Comparison of ENCODE assay signal across 9 cellular contexts in genomic region chr19:57192064-57192395, GRCh38. TPM values are rescaled to one million over a fixed set of nuclear protein-coding genes. Genes with fewer than 3 reads are reported as not detected.
A peak's percentile ranks its signal among the peaks of the same experiment; 100 is the strongest.
DNase-seq lines count a peak whose midpoint lies in the region; ATAC-seq, FAIRE-seq and TF ChIP-seq lines count a peak whose summit lies in the region.
"Had no signal": no experiment of that assay in that cellular context is flagged by ENCODE, and none has a peak within 500 bp of the region (broad histone marks: within the 10 kb centered on the region; RNA-seq: fewer than 3 reads in every experiment).

No MANE protein-coding gene starts in this region.

- peak overlapping the region; percentile 95; the same call in 1 of the 2 replicates for H2AFZ ChIP-seq in Karpas-422 (ENCODE audit: low read length)

- H3K4me3 ChIP-seq in CD8-positive, alpha-beta T cell (ENCODE audit: low read depth, low read length), result peak overlapping the region; percentile 84
- peak overlapping the region; percentile 88 for H3K4me3 ChIP-seq in Karpas-422 (ENCODE audit: low read length)
- H3K4me3 ChIP-seq in muscle layer of duodenum (ENCODE audit: low read depth in 1 of 2, low read length in 2 of 2), result peak overlapping the region; percentile 97 to 99

- no peaks in the 10 kb centered on the region for H3K27me3 ChIP-seq in CD8-positive, alpha-beta T cell (ENCODE audit: insufficient read depth, low read length)
- no peaks in the 10 kb centered on the region for H3K27me3 ChIP-seq in Karpas-422 (ENCODE audit: low read length)
- no peaks in the 10 kb centered on the region for H3K27me3 ChIP-seq in muscle layer of duodenum (ENCODE audit: low read depth, low read length)

- peaks cover 24% of the 10 kb centered on the region for H3K36me3 ChIP-seq in CD8-positive, alpha-beta T cell (ENCODE audit: insufficient read depth, low read length)
- H3K36me3 ChIP-seq in Karpas-422 (ENCODE audit: insufficient read depth, low read length), result peaks cover 44% of the 10 kb centered on the region
- H3K36me3 ChIP-seq in muscle layer of duodenum (ENCODE audit: control insufficient read depth in 1 of 2, insufficient read depth in 2 of 2, low read length in 2 of 2), result peaks cover 28 to 40% of the 10 kb centered on the region in 2 donors

- peak overlapping the region; percentile 94 for H3K9ac ChIP-seq in Karpas-422 (ENCODE audit: low read length)

- H3K27ac ChIP-seq in CD8-positive, alpha-beta T cell (ENCODE audit: low read depth, low read length), result peak overlapping the region; percentile 85
- H3K27ac ChIP-seq in Karpas-422 (ENCODE audit: low read length) (peak overlapping the region; percentile 26; the same call in 1 of the 2 replicates), muscle layer of duodenum (ENCODE audit: low read length) (peak overlapping the region; percentile 78)

- POLR2A ChIA-PET in CD8-positive, alpha-beta T cell (lab: Charles Lee), result interaction anchor here (0.6 to 1.5 kb wide), 5 partner anchors 17 to 1189 kb away, joined by 3 to 5 read pairs (median 4); partner anchors contain the start of genes ZNF274 and ZNF837

- peak overlapping the region; percentile 96 for H3K27ac Mint-ChIP-seq in CD8-positive, alpha-beta T cell
- peak overlapping the region; percentile 91 for H3K27ac Mint-ChIP-seq in dendritic cell treated with granulocyte-macrophage colony-stimulating factor and Interleukin-4, amounts not matched to agents 40 ng/mL and 50 ng/mL, for 4 days

- H3K4me2 ChIP-seq in Karpas-422 (ENCODE audit: low read depth, low read length, poor library complexity, severe bottlenecking), result peak overlapping the region; percentile 84

- H3K9me3 ChIP-seq in CD8-positive, alpha-beta T cell (ENCODE audit: low read length), result peaks cover 8% of the 10 kb centered on the region
- peaks cover 20% of the 10 kb centered on the region for H3K9me3 ChIP-seq in Karpas-422 (ENCODE audit: low read length)
- no peaks in the 10 kb centered on the region for H3K9me3 ChIP-seq in muscle layer of duodenum (ENCODE audit: control insufficient read depth in 1 of 2, low read length in 2 of 2)

- no peak for FAIRE-seq in D721Med (lab: Jason Lieb, UNC)

- H3K27me3 Mint-ChIP-seq in CD8-positive, alpha-beta T cell (ENCODE audit: low read depth), result peaks cover 7% of the 10 kb centered on the region
- no peaks in the 10 kb centered on the region for H3K27me3 Mint-ChIP-seq in dendritic cell treated with granulocyte-macrophage colony-stimulating factor and Interleukin-4, amounts not matched to agents 40 ng/mL and 50 ng/mL, for 4 days

- peaks cover 19% of the 10 kb centered on the region for H3K9me3 Mint-ChIP-seq in CD8-positive, alpha-beta T cell
- H3K9me3 Mint-ChIP-seq in dendritic cell treated with granulocyte-macrophage colony-stimulating factor and Interleukin-4, amounts not matched to agents 40 ng/mL and 50 ng/mL, for 4 days, result peaks cover 54% of the 10 kb centered on the region

- H4K20me1 ChIP-seq in Karpas-422 (ENCODE audit: insufficient read depth, low read depth, low read length), result peaks cover 9% of the 10 kb centered on the region

- peaks cover 37% of the 10 kb centered on the region for H3K79me2 ChIP-seq in Karpas-422 (ENCODE audit: low read length)

- DNase-seq in CD8-positive, alpha-beta T cell, result no peak
- DNase-seq in Karpas-422 (no peak), T-helper 9 cell (no peak), D721Med (ENCODE audit: insufficient read length, low spot score) (no peak)

- CTCF ChIA-PET in CD8-positive, alpha-beta T cell (lab: Charles Lee), result interaction anchor here (0.8 kb wide), 1 partner anchor 88 kb away, joined by 3 read pairs; no protein-coding TSS in a partner anchor

- peaks cover 22% of the 10 kb centered on the region for H3K4me1 ChIP-seq in CD8-positive, alpha-beta T cell (ENCODE audit: insufficient read depth, low read length)
- H3K4me1 ChIP-seq in Karpas-422 (ENCODE audit: low read length) (peaks cover 18% of the 10 kb centered on the region), muscle layer of duodenum (ENCODE audit: control insufficient read depth in 1 of 2, insufficient read depth in 2 of 2, low read length in 2 of 2) (peaks cover 8 to 20% of the 10 kb centered on the region in 2 donors)

- no peaks in the 10 kb centered on the region for H3K9me2 ChIP-seq in Karpas-422 (replicated peaks; ENCODE audit: insufficient read depth, low read length)

- peaks cover 40% of the 10 kb centered on the region for H3K4me1 Mint-ChIP-seq in CD8-positive, alpha-beta T cell (ENCODE audit: low read depth)
- peaks cover 36% of the 10 kb centered on the region for H3K4me1 Mint-ChIP-seq in dendritic cell treated with granulocyte-macrophage colony-stimulating factor and Interleukin-4, amounts not matched to agents 40 ng/mL and 50 ng/mL, for 4 days (ENCODE audit: low read depth)

- ATAC-seq in CD8-positive, alpha-beta T cell, result no peak
- no peak for ATAC-seq in GM18861 (IDR thresholded peaks at IDR 0.05; ENCODE audit: unreplicated experiment)
- no peak for ATAC-seq in GM21723 (IDR thresholded peaks at IDR 0.05; ENCODE audit: unreplicated experiment)

- H3K36me3 Mint-ChIP-seq in CD8-positive, alpha-beta T cell, result peaks cover 71% of the 10 kb centered on the region
- H3K36me3 Mint-ChIP-seq in dendritic cell treated with granulocyte-macrophage colony-stimulating factor and Interleukin-4, amounts not matched to agents 40 ng/mL and 50 ng/mL, for 4 days (ENCODE audit: low read depth), result peaks cover 71% of the 10 kb centered on the region

- H3K4me3 Mint-ChIP-seq in CD8-positive, alpha-beta T cell, result peak overlapping the region; percentile 94
- H3K4me3 Mint-ChIP-seq in dendritic cell treated with granulocyte-macrophage colony-stimulating factor and Interleukin-4, amounts not matched to agents 40 ng/mL and 50 ng/mL, for 4 days, result peak overlapping the region; percentile 88

- intact Hi-C loops in CD8-positive, alpha-beta T cell (cut with DNase I, micrococcal nuclease), result loop anchor here (1.0 to 5.0 kb wide), 4 partner anchors 128 to 535 kb away; partner anchors contain the start of genes TRAPPC2B (in 1 of the 2), ZNF304 (in 1 of the 2), ZNF543 (in 1 of the 2) and ZNF547 (in 1 of the 2)
- intact Hi-C loops in dendritic cell treated with granulocyte-macrophage colony-stimulating factor and Interleukin-4, amounts not matched to agents 40 ng/mL and 50 ng/mL, for 4 days (cut with micrococcal nuclease), result no loop called here

- TF ChIP-seq CTCF in CD8-positive, alpha-beta T cell (IDR thresholded peaks at IDR 0.05), result no peak
- TF ChIP-seq CTCF in D721Med (IDR thresholded peaks at IDR 0.05; ENCODE audit: insufficient read depth, missing control alignments), result no peak

RNA-seq across cellular contexts. Expression of gene ZNF264, which starts 0.7 kb away (rescaled TPM):
- total RNA-seq in CD8-positive, alpha-beta T cell, result 10 to 100 TPM; 54.7 to 57.0 TPM
- total RNA-seq in Karpas-422 (2014; rRNA removed; shearing (Covaris generic); ENCODE audit: low replicate concordance), result 30.0 and 81.8 TPM in 2 replicates

RNA-seq across cellular contexts. Expression of gene DUXA, which starts 24.7 kb away (rescaled TPM):
- total RNA-seq in CD8-positive, alpha-beta T cell, result not detected
- total RNA-seq in Karpas-422 (2014; rRNA removed; shearing (Covaris generic); ENCODE audit: low replicate concordance), result not detected in 2 replicates
- total RNA-seq: LHCN-M2 had no signal

RNA-seq across cellular contexts. Expression of gene AURKC, which starts 38.8 kb away (rescaled TPM):
- total RNA-seq in CD8-positive, alpha-beta T cell, result 1 to 10 TPM in 1 of 2 experiments, under 1 TPM in 1; 0.89 to 2.1 TPM
- 2.8 and 6.1 TPM in 2 replicates for total RNA-seq in Karpas-422 (2014; rRNA removed; shearing (Covaris generic); ENCODE audit: low replicate concordance)

RNA-seq across cellular contexts. Expression of gene ZIM3, which starts 47.0 kb away (rescaled TPM):
- total RNA-seq in CD8-positive, alpha-beta T cell, result not detected
- not detected in 2 replicates for total RNA-seq in Karpas-422 (2014; rRNA removed; shearing (Covaris generic); ENCODE audit: low replicate concordance)
- total RNA-seq: LHCN-M2 had no signal

RNA-seq across cellular contexts. Expression of gene ZNF805, which starts 48.4 kb away (rescaled TPM):
- 10 to 100 TPM; 49.1 to 49.2 TPM for total RNA-seq in CD8-positive, alpha-beta T cell
- 20.5 and 23.6 TPM in 2 replicates for total RNA-seq in Karpas-422 (2014; rRNA removed; shearing (Covaris generic); ENCODE audit: low replicate concordance)

Comparison
In these comparisons a context has a peak if more than half of its experiments do, and no peak if none do; other contexts are left out.
1. H3K27ac ChIP-seq: peak in every context shown above with its lines; median percentile 85 in CD8-positive, alpha-beta T cell; 78 in muscle layer of duodenum; 26 in Karpas-422.